ENCODE assay signal across 8 cellular contexts in genomic region chr15:59294961-59295741, GRCh38.
DNase-seq lines count a peak whose midpoint lies in the region; TF ChIP-seq lines count a peak whose summit lies in the region.

No MANE protein-coding gene starts in this region.

- no peaks in the 10 kb centered on the region for H4K20me1 ChIP-seq in fibroblast of lung (ENCODE audit: control insufficient read depth, extremely low read depth, insufficient read depth, low read length)

- H2AFZ ChIP-seq in fibroblast of lung (ENCODE audit: low read length), result no peak overlapping the region

- peaks cover 12% of the 10 kb centered on the region for H3K4me1 Mint-ChIP-seq in Caco-2 (ENCODE audit: low read depth, unreplicated experiment)
- H3K4me1 Mint-ChIP-seq in progenitor cell of endocrine pancreas (ENCODE audit: low read depth), result peaks cover 25% of the 10 kb centered on the region
- peaks cover 45% of the 10 kb centered on the region for H3K4me1 Mint-ChIP-seq in activated T-helper 2 cell treated with anti-CD3 and anti-CD28 coated beads, Interferon-gamma antibody, Interleukin-2, Interleukin-4, amounts not matched to agents 10 μg/mL and 5 μg/mL and 100 μg/mL, durations not matched to agents 14 hours and 24 hours and 36 hours (ENCODE audit: low read depth)
- peaks cover 33% of the 10 kb centered on the region for H3K4me1 Mint-ChIP-seq in T-helper 2 cell treated with Interferon-gamma antibody and Interleukin-4, amounts not matched to agents 5 μg/mL and 100 μg/mL, for 36 hours (ENCODE audit: low read depth)
- peaks cover 4% of the 10 kb centered on the region for H3K4me1 Mint-ChIP-seq in glutamatergic neuron (ENCODE audit: low read depth, unreplicated experiment)

- intact Hi-C loops in Caco-2 (cut with micrococcal nuclease; ENCODE audit: unreplicated experiment), result no loop called here
- intact Hi-C loops in activated T-helper 2 cell treated with anti-CD3 and anti-CD28 coated beads, Interferon-gamma antibody, Interleukin-2, Interleukin-4, amounts not matched to agents 10 μg/mL and 5 μg/mL and 100 μg/mL, durations not matched to agents 14 hours and 24 hours and 36 hours (cut with micrococcal nuclease), result loop anchor here (10.0 kb wide), 1 partner anchor 120 kb away; no protein-coding TSS in a partner anchor

- POLR2A ChIA-PET in Caco-2 (lab: Charles Lee), result no interaction called here

- no TSS peak for BruUV-seq in Caco-2 (replicated peaks; lab: Mats Ljungman, UMichigan)

- H3K4me3 ChIP-seq in Caco-2 (ENCODE audit: low read depth, low read length) (no peak overlapping the region), Peyer's patch (no peak overlapping the region), fibroblast of lung (replicated peaks in 1 of 4; ENCODE audit: control extremely low read depth in 1 of 4, insufficient read depth in 1 of 4, low read depth in 3 of 4, low read length in 4 of 4) (no peak overlapping the region)

- H3K4me2 ChIP-seq in fibroblast of lung (ENCODE audit: extremely low read depth, insufficient read depth, low read length), result peak overlapping the region; percentile 65

- TF ChIP-seq CTCF in Caco-2 (IDR thresholded peaks at IDR 0.05; ENCODE audit: insufficient read depth in 1 of 2, low read depth in 1 of 2, low read length in 1 of 2, severe bottlenecking in 1 of 2, unreplicated experiment in 1 of 2) (no peak), Peyer's patch (IDR thresholded peaks at IDR 0.05) (no peak), fibroblast of lung (conservative IDR thresholded peaks at IDR 0.05 in 1 of 2, IDR thresholded peaks at IDR 0.05 in 1 of 2; ENCODE audit: low read depth in 1 of 2, low read length in 2 of 2) (no peak), progenitor cell of endocrine pancreas (IDR thresholded peaks at IDR 0.05; ENCODE audit: unreplicated experiment) (no peak), glutamatergic neuron (IDR thresholded peaks at IDR 0.05; ENCODE audit: partially characterized antibody, unreplicated experiment) (no peak)

- H3K79me2 ChIP-seq in fibroblast of lung (ENCODE audit: control insufficient read depth, insufficient read depth, low read length), result peaks cover 34% of the 10 kb centered on the region

- no peak overlapping the region for H3K4me3 Mint-ChIP-seq in Caco-2 (ENCODE audit: unreplicated experiment)
- H3K4me3 Mint-ChIP-seq in progenitor cell of endocrine pancreas (ENCODE audit: low read depth), result no peak overlapping the region
- H3K4me3 Mint-ChIP-seq in activated T-helper 2 cell treated with anti-CD3 and anti-CD28 coated beads, Interferon-gamma antibody, Interleukin-2, Interleukin-4, amounts not matched to agents 10 μg/mL and 5 μg/mL and 100 μg/mL, durations not matched to agents 14 hours and 24 hours and 36 hours (ENCODE audit: low read depth), result no peak overlapping the region
- H3K4me3 Mint-ChIP-seq in T-helper 2 cell treated with Interferon-gamma antibody and Interleukin-4, amounts not matched to agents 5 μg/mL and 100 μg/mL, for 36 hours, result no peak overlapping the region
- H3K4me3 Mint-ChIP-seq in glutamatergic neuron (ENCODE audit: unreplicated experiment), result no peak overlapping the region

- no peaks in the 10 kb centered on the region for H3K27me3 Mint-ChIP-seq in Caco-2 (ENCODE audit: insufficient read depth, unreplicated experiment)
- no peaks in the 10 kb centered on the region for H3K27me3 Mint-ChIP-seq in progenitor cell of endocrine pancreas
- H3K27me3 Mint-ChIP-seq in activated T-helper 2 cell treated with anti-CD3 and anti-CD28 coated beads, Interferon-gamma antibody, Interleukin-2, Interleukin-4, amounts not matched to agents 10 μg/mL and 5 μg/mL and 100 μg/mL, durations not matched to agents 14 hours and 24 hours and 36 hours (ENCODE audit: low read depth), result peaks cover 12% of the 10 kb centered on the region
- H3K27me3 Mint-ChIP-seq in T-helper 2 cell treated with Interferon-gamma antibody and Interleukin-4, amounts not matched to agents 5 μg/mL and 100 μg/mL, for 36 hours (ENCODE audit: low read depth), result peaks cover 27% of the 10 kb centered on the region
- H3K27me3 Mint-ChIP-seq in glutamatergic neuron (ENCODE audit: unreplicated experiment), result no peaks in the 10 kb centered on the region

- H3K27ac Mint-ChIP-seq in Caco-2 (ENCODE audit: unreplicated experiment), result peak overlapping the region; percentile 19
- peak overlapping the region; percentile 78 for H3K27ac Mint-ChIP-seq in progenitor cell of endocrine pancreas
- H3K27ac Mint-ChIP-seq in activated T-helper 2 cell treated with anti-CD3 and anti-CD28 coated beads, Interferon-gamma antibody, Interleukin-2, Interleukin-4, amounts not matched to agents 10 μg/mL and 5 μg/mL and 100 μg/mL, durations not matched to agents 14 hours and 24 hours and 36 hours, result no peak overlapping the region
- no peak overlapping the region for H3K27ac Mint-ChIP-seq in T-helper 2 cell treated with Interferon-gamma antibody and Interleukin-4, amounts not matched to agents 5 μg/mL and 100 μg/mL, for 36 hours
- H3K27ac Mint-ChIP-seq in glutamatergic neuron (ENCODE audit: unreplicated experiment), result no peak overlapping the region

- peak overlapping the region; percentile 27 to 52 (median 42) for H3K27ac ChIP-seq in Peyer's patch
- peak overlapping the region; percentile 89 for H3K27ac ChIP-seq in fibroblast of lung (ENCODE audit: insufficient read depth, low read length)

- CTCF ChIA-PET in Caco-2 (lab: Charles Lee), result no interaction called here

- H3K36me3 ChIP-seq in Caco-2 (ENCODE audit: control insufficient read depth, insufficient read depth, low read length), result no peaks in the 10 kb centered on the region
- no peaks in the 10 kb centered on the region for H3K36me3 ChIP-seq in Peyer's patch
- no peaks in the 10 kb centered on the region for H3K36me3 ChIP-seq in fibroblast of lung (ENCODE audit: control insufficient read depth, insufficient read depth, low read length)

- H3K36me3 Mint-ChIP-seq in Caco-2 (ENCODE audit: insufficient read depth, unreplicated experiment) (peaks cover 17% of the 10 kb centered on the region), progenitor cell of endocrine pancreas (ENCODE audit: insufficient read depth) (no peaks in the 10 kb centered on the region), glutamatergic neuron (ENCODE audit: unreplicated experiment) (no peaks in the 10 kb centered on the region)
- peaks cover 2% of the 10 kb centered on the region for H3K36me3 Mint-ChIP-seq in activated T-helper 2 cell treated with anti-CD3 and anti-CD28 coated beads, Interferon-gamma antibody, Interleukin-2, Interleukin-4, amounts not matched to agents 10 μg/mL and 5 μg/mL and 100 μg/mL, durations not matched to agents 14 hours and 24 hours and 36 hours (ENCODE audit: low read depth)
- H3K36me3 Mint-ChIP-seq in T-helper 2 cell treated with Interferon-gamma antibody and Interleukin-4, amounts not matched to agents 5 μg/mL and 100 μg/mL, for 36 hours (ENCODE audit: low read depth), result no peaks in the 10 kb centered on the region

- TF ChIP-seq POLR2A in Peyer's patch (IDR thresholded peaks at IDR 0.05), result no peak

- no peak for DNase-seq in Caco-2
- DNase-seq in Peyer's patch, result no peak
- peak; percentile 86 to 98 for DNase-seq in fibroblast of lung (ENCODE audit: low read depth in 2 of 2)
- no peak for DNase-seq in progenitor cell of endocrine pancreas (ENCODE audit: low spot score, unreplicated experiment)
- no peak for DNase-seq in NCI-H748 (lab: John Stamatoyannopoulos, UW; ENCODE audit: unreplicated experiment)
- DNase-seq in activated T-helper 2 cell treated with anti-CD3 and anti-CD28 coated beads, Interferon-gamma antibody, Interleukin-2, Interleukin-4, amounts not matched to agents 10 μg/mL and 5 μg/mL and 100 μg/mL, durations not matched to agents 14 hours and 24 hours and 36 hours (ENCODE audit: low spot score), result no peak
- DNase-seq in T-helper 2 cell treated with Interferon-gamma antibody and Interleukin-4, amounts not matched to agents 5 μg/mL and 100 μg/mL, for 36 hours (ENCODE audit: low spot score), result no peak
- no peak for DNase-seq in glutamatergic neuron

- H3K9me3 Mint-ChIP-seq in Caco-2 (ENCODE audit: unreplicated experiment) (no peaks in the 10 kb centered on the region), progenitor cell of endocrine pancreas (ENCODE audit: low read depth) (no peaks in the 10 kb centered on the region), glutamatergic neuron (ENCODE audit: unreplicated experiment) (no peaks in the 10 kb centered on the region)
- H3K9me3 Mint-ChIP-seq in activated T-helper 2 cell treated with anti-CD3 and anti-CD28 coated beads, Interferon-gamma antibody, Interleukin-2, Interleukin-4, amounts not matched to agents 10 μg/mL and 5 μg/mL and 100 μg/mL, durations not matched to agents 14 hours and 24 hours and 36 hours, result no peaks in the 10 kb centered on the region
- no peaks in the 10 kb centered on the region for H3K9me3 Mint-ChIP-seq in T-helper 2 cell treated with Interferon-gamma antibody and Interleukin-4, amounts not matched to agents 5 μg/mL and 100 μg/mL, for 36 hours

- peak overlapping the region; percentile 33 for H3K9ac ChIP-seq in fibroblast of lung (ENCODE audit: insufficient read depth, low read length)

- H3K27me3 ChIP-seq in Caco-2 (replicated peaks; ENCODE audit: control insufficient read depth, insufficient read depth, low read length), result no peaks in the 10 kb centered on the region
- H3K27me3 ChIP-seq in Peyer's patch, result no peaks in the 10 kb centered on the region
- no peaks in the 10 kb centered on the region for H3K27me3 ChIP-seq in fibroblast of lung (ENCODE audit: control insufficient read depth, insufficient read depth, low read length)

- H3K9me3 ChIP-seq in Caco-2 (no peaks in the 10 kb centered on the region), Peyer's patch (no peaks in the 10 kb centered on the region), fibroblast of lung (ENCODE audit: control insufficient read depth, insufficient read depth, low read depth, low read length) (no peaks in the 10 kb centered on the region)

- H3K4me1 ChIP-seq in Caco-2 (peaks cover 40% of the 10 kb centered on the region), Peyer's patch (peaks cover 0 to 27% (median 6%) of the 10 kb centered on the region in 4 donors), fibroblast of lung (ENCODE audit: control insufficient read depth, extremely low read depth, insufficient read depth, low read length) (peaks cover 31% of the 10 kb centered on the region)

Comparison
In these comparisons a context has a peak if more than half of its experiments do, and no peak if none do; other contexts are left out.
1. DNase-seq: peak in fibroblast of lung (2 of 2); none in Caco-2 (0 of 2), Peyer's patch (0 of 3), progenitor cell of endocrine pancreas (single experiment), NCI-H748 (single experiment), activated T-helper 2 cell treated with anti-CD3 and anti-CD28 coated beads, Interferon-gamma antibody, Interleukin-2, Interleukin-4, amounts not matched to agents 10 μg/mL and 5 μg/mL and 100 μg/mL, durations not matched to agents 14 hours and 24 hours and 36 hours (single experiment), T-helper 2 cell treated with Interferon-gamma antibody and Interleukin-4, amounts not matched to agents 5 μg/mL and 100 μg/mL, for 36 hours (single experiment) and glutamatergic neuron (single experiment).
2. H3K27ac Mint-ChIP-seq: peak in Caco-2 (single experiment) and progenitor cell of endocrine pancreas (single experiment); none in activated T-helper 2 cell treated with anti-CD3 and anti-CD28 coated beads, Interferon-gamma antibody, Interleukin-2, Interleukin-4, amounts not matched to agents 10 μg/mL and 5 μg/mL and 100 μg/mL, durations not matched to agents 14 hours and 24 hours and 36 hours (single experiment), T-helper 2 cell treated with Interferon-gamma antibody and Interleukin-4, amounts not matched to agents 5 μg/mL and 100 μg/mL, for 36 hours (single experiment) and glutamatergic neuron (single experiment).